Comparison of ENCODE assay signal across 8 cellular contexts in the genomic region with DNA sequence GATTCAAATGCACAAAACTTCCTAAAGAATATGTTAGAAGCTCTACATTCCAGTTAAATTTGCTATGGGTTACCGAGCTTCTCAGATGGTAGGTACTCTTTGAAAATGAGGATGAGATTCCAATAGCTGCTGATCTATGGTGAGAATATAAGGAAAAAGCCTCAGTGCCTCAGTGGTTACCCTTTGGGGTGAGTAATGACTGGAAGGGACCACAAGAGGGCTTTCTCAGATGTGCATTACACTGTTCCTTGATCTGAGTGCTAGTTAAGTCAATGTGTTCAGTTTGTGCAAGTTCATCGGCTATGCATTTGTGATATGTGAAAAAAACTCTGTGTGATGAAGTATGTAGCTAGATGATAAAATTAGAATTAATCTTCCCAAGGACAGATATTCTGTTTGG. TPM values are rescaled to one million over a fixed set of nuclear protein-coding genes. Genes with fewer than 3 reads are reported as not detected.
DNase-seq lines count a peak whose midpoint lies in the region; ATAC-seq, FAIRE-seq and TF ChIP-seq lines count a peak whose summit lies in the region.

No MANE protein-coding gene starts in this region.

- H3K27ac ChIP-seq in left lung (no peak overlapping the region), colonic mucosa (no peak overlapping the region)

- no peak overlapping the region for H3K4me3 Mint-ChIP-seq in activated CD4-positive, alpha-beta memory T cell treated with anti-CD3 and anti-CD28 coated beads, Interleukin-2, amount 10 ng/mL, durations not matched to agents 7 days and 5 days

- peaks cover 69% of the 10 kb centered on the region for H3K27me3 Mint-ChIP-seq in activated CD4-positive, alpha-beta memory T cell treated with anti-CD3 and anti-CD28 coated beads, Interleukin-2, amount 10 ng/mL, durations not matched to agents 7 days and 5 days

- no peak for FAIRE-seq in GM19239 (lab: Jason Lieb, UNC)

- H3K36me3 ChIP-seq in left lung = no peaks in the 10 kb centered on the region
- H3K36me3 ChIP-seq in colonic mucosa = no peaks in the 10 kb centered on the region

- POLR2A ChIA-PET in activated CD4-positive, alpha-beta memory T cell treated with anti-CD3 and anti-CD28 coated beads, Interleukin-2, amount 10 ng/mL, durations not matched to agents 7 days and 5 days (lab: Charles Lee) = no interaction called here

- no peaks in the 10 kb centered on the region for H3K36me3 Mint-ChIP-seq in activated CD4-positive, alpha-beta memory T cell treated with anti-CD3 and anti-CD28 coated beads, Interleukin-2, amount 10 ng/mL, durations not matched to agents 7 days and 5 days (ENCODE audit: low read depth)

- peak; percentile 27 for ATAC-seq in left lung

- CTCF ChIA-PET in activated CD4-positive, alpha-beta memory T cell treated with anti-CD3 and anti-CD28 coated beads, Interleukin-2, amount 10 ng/mL, durations not matched to agents 7 days and 5 days (lab: Charles Lee) = interaction anchor here (0.6 to 3.3 kb wide), 4 partner anchors 44 to 269 kb away, joined by 3 to 27 read pairs (median 4); no protein-coding TSS in a partner anchor

- H3K27ac Mint-ChIP-seq in activated CD4-positive, alpha-beta memory T cell treated with anti-CD3 and anti-CD28 coated beads, Interleukin-2, amount 10 ng/mL, durations not matched to agents 7 days and 5 days = no peak overlapping the region

- intact Hi-C loops in left lung (cut with DNase I) (no loop called here), colonic mucosa (cut with DNase I) (loop anchor here (10.0 kb wide), 1 partner anchor 268 kb away; no protein-coding TSS in a partner anchor)

- H3K27me3 ChIP-seq in left lung (peaks cover 32 to 73% of the 10 kb centered on the region in 2 donors), colonic mucosa (peaks cover 36% of the 10 kb centered on the region)

- no peaks in the 10 kb centered on the region for H3K9me3 ChIP-seq in left lung
- no peaks in the 10 kb centered on the region for H3K9me3 ChIP-seq in colonic mucosa

- in situ Hi-C loops in Caki2 (cut with HindIII; ENCODE audit: low pct_unique_long_range_greater_than_20kb, low sequenced_read_pairs) = no loop called here

- DNase-seq in Caki2 (ENCODE audit: low read depth) = peak; percentile 51
- DNase-seq in GM19239 (ENCODE audit: insufficient read length, low spot score) = peak; percentile 23
- no peak for DNase-seq in left lung
- DNase-seq in colonic mucosa = no peak
- no peak for DNase-seq in activated CD4-positive, alpha-beta memory T cell treated with anti-CD3 and anti-CD28 coated beads, Interleukin-2, amount 10 ng/mL, durations not matched to agents 7 days and 5 days
- no peak for DNase-seq in activated CD4-positive, alpha-beta T cell treated with anti-CD3 and anti-CD28 coated beads, Interleukin-2, amount 50 U/mL, for 1 hour

- peaks cover 10% of the 10 kb centered on the region for H3K4me1 Mint-ChIP-seq in activated CD4-positive, alpha-beta memory T cell treated with anti-CD3 and anti-CD28 coated beads, Interleukin-2, amount 10 ng/mL, durations not matched to agents 7 days and 5 days

- no peak overlapping the region for H3K9ac ChIP-seq in colonic mucosa (ENCODE audit: low read depth in 2 of 2, low read length in 2 of 2)

- no peaks in the 10 kb centered on the region for H3K9me3 Mint-ChIP-seq in activated CD4-positive, alpha-beta memory T cell treated with anti-CD3 and anti-CD28 coated beads, Interleukin-2, amount 10 ng/mL, durations not matched to agents 7 days and 5 days

- no peak overlapping the region for H3K4me3 ChIP-seq in WI38 (ENCODE audit: low read depth, low read length)
- H3K4me3 ChIP-seq in left lung = no peak overlapping the region
- no peak overlapping the region for H3K4me3 ChIP-seq in colonic mucosa

- peaks cover 11 to 26% of the 10 kb centered on the region in 2 donors for H3K4me1 ChIP-seq in left lung
- peaks cover 4% of the 10 kb centered on the region for H3K4me1 ChIP-seq in colonic mucosa

- TF ChIP-seq CTCF in LNCAP (IDR thresholded peaks at IDR 0.05) = peak; percentile 47
- peak; percentile 37; the same call in 1 of the 2 replicates for TF ChIP-seq CTCF in WI38 (IDR thresholded peaks at IDR 0.05; ENCODE audit: low read depth, low read length)
- TF ChIP-seq CTCF in left lung (IDR thresholded peaks at IDR 0.05) = peak; percentile 38 to 46
- no peak for TF ChIP-seq CTCF in colonic mucosa (IDR thresholded peaks at IDR 0.05)

RNA-seq across cellular contexts. Expression of a gene that starts 3.5 kb away (rescaled TPM):
- total RNA-seq in Caki2 (2014; rRNA removed; shearing (Covaris generic); ENCODE audit: low replicate concordance) = 41.9 and 62.1 TPM in 2 replicates
- 10 to 100 TPM; 10.6 to 12.7 TPM for total RNA-seq in left lung
- 1 to 10 TPM in 1 of 2 donors, under 1 TPM in 1; 0.42 to 1.1 TPM for total RNA-seq in colonic mucosa
- total RNA-seq in activated CD4-positive, alpha-beta memory T cell treated with anti-CD3 and anti-CD28 coated beads, Interleukin-2, amount 10 ng/mL, durations not matched to agents 7 days and 5 days = not detected

Comparison
In these comparisons a context has a peak if more than half of its experiments do, and no peak if none do; other contexts are left out.
1. DNase-seq: peak in Caki2 (single experiment) and GM19239 (single experiment); none in left lung (0 of 2), colonic mucosa (single experiment), activated CD4-positive, alpha-beta memory T cell treated with anti-CD3 and anti-CD28 coated beads, Interleukin-2, amount 10 ng/mL, durations not matched to agents 7 days and 5 days (single experiment) and activated CD4-positive, alpha-beta T cell treated with anti-CD3 and anti-CD28 coated beads, Interleukin-2, amount 50 U/mL, for 1 hour (single experiment).
2. RNA of a gene that starts 3.5 kb away (total RNA-seq): 41.9 to 62.1 TPM in Caki2 and 10.6 to 12.7 TPM in left lung; 0.42 to 1.1 TPM in colonic mucosa and not detected in activated CD4-positive, alpha-beta memory T cell treated with anti-CD3 and anti-CD28 coated beads, Interleukin-2, amount 10 ng/mL, durations not matched to agents 7 days and 5 days; every median in the first group is over 4 times any median in the second.